Comparison of ENCODE assay signal across 8 cellular contexts in the genomic region with DNA sequence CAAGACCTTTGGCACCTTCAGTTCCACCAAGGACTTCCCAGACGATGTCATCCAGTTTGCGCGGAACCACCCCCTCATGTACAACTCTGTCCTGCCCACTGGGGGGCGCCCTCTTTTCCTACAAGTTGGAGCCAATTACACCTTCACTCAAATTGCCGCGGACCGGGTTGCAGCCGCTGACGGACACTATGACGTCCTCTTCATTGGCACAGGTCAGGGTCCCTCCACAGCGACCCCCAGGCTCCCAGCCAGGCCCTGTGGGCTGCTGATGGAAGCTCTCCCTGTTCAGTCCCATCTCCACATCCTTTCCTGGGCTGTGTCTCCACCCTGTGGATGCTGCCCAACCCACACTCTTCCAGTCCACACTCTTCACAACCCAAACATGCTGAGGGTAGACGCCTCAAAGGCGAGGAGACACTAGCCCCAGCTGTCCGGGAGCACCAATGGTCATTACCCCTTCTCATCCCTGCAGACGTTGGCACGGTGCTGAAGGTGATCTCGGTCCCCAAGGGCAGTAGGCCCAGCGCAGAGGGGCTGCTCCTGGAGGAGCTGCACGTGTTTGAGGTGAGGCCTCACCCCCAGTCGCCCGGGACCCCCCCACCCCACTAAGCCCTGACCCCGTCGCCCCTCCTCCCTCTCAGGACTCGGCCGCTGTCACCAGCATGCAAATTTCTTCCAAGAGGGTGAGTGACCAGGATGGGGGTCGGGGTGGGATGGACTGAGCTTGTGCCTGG. TPM values are rescaled to one million over a fixed set of nuclear protein-coding genes. Genes with fewer than 3 reads are reported as not detected.
DNase-seq lines count a peak whose midpoint lies in the region; ATAC-seq and TF ChIP-seq lines count a peak whose summit lies in the region.

No MANE protein-coding gene starts in this region.

- H3K27me3 ChIP-seq in Caco-2 (replicated peaks; ENCODE audit: control insufficient read depth, insufficient read depth, low read length) (no peaks in the 10 kb centered on the region), right cardiac atrium (ENCODE audit: control insufficient read depth, insufficient read depth) (no peaks in the 10 kb centered on the region)

- H3K4me1 Mint-ChIP-seq in Caco-2 (ENCODE audit: low read depth, unreplicated experiment), result peaks cover 19% of the 10 kb centered on the region

- H3K27ac ChIP-seq in right cardiac atrium (ENCODE audit: low read length), result no peak overlapping the region

- peaks cover 2% of the 10 kb centered on the region for H3K36me3 ChIP-seq in Caco-2 (ENCODE audit: control insufficient read depth, insufficient read depth, low read length)

- intact Hi-C loops in Caco-2 (cut with micrococcal nuclease; ENCODE audit: unreplicated experiment) (loop anchor here (1.0 kb wide), 1 partner anchor 50 kb away; no protein-coding TSS in a partner anchor), right cardiac atrium (cut with DNase I) (loop anchor here (2.0 to 10.0 kb wide), 5 partner anchors 47 to 150 kb away; a partner anchor contains a TSS)

- TF ChIP-seq CTCF in Caco-2 (IDR thresholded peaks at IDR 0.05; ENCODE audit: insufficient read depth in 1 of 2, low read depth in 1 of 2, low read length in 1 of 2, severe bottlenecking in 1 of 2, unreplicated experiment in 1 of 2), result peak; percentile 54 to 74

- CTCF ChIA-PET in Caco-2 (lab: Charles Lee), result interaction anchor here (0.6 to 1.3 kb wide), 2 partner anchors 16 to 114 kb away, joined by 4 to 8 read pairs; no protein-coding TSS in a partner anchor

- H3K4me1 ChIP-seq in Caco-2, result peaks cover 41% of the 10 kb centered on the region
- peaks cover 2% of the 10 kb centered on the region for H3K4me1 ChIP-seq in right cardiac atrium (ENCODE audit: control insufficient read depth, insufficient read depth, low read length)

- peak overlapping the region; percentile 18 for H3K27ac Mint-ChIP-seq in Caco-2 (ENCODE audit: unreplicated experiment)

- no peak overlapping the region for H3K4me3 Mint-ChIP-seq in Caco-2 (ENCODE audit: unreplicated experiment)

- peak in 1 of 2 experiments; percentile 70 for DNase-seq in Caco-2
- peak; percentile 78 for DNase-seq in HuH-7 (ENCODE audit: low spot score)
- peak; percentile 27 to 56 for DNase-seq in SW 1271 (lab: John Stamatoyannopoulos, UW)
- DNase-seq in activated naive CD8-positive, alpha-beta T cell treated with anti-CD3 and anti-CD28 coated beads, Interleukin-2, amount 50 U/mL, for 16 hours (ENCODE audit: low read depth, low spot score), result peak; percentile 53
- peak in 2 of 3 donors; percentile 73 to 79 for DNase-seq in right cardiac atrium
- peak; percentile 85 for DNase-seq in stimulated activated CD4-positive, alpha-beta T cell treated with anti-CD3 and anti-CD28 coated beads, Interleukin-15, amount 100 ng/mL, for 24 hours
- DNase-seq in cerebellar nuclear complex (lab: John Stamatoyannopoulos, UW), result no peak
- no peak for DNase-seq in NCI-H187 treated with DMSO at 0.1 percent for 48 hours (lab: John Stamatoyannopoulos, UW)

- H3K36me3 Mint-ChIP-seq in Caco-2 (ENCODE audit: insufficient read depth, unreplicated experiment), result peaks cover 8% of the 10 kb centered on the region

- no peaks in the 10 kb centered on the region for H3K9me3 ChIP-seq in Caco-2
- no peaks in the 10 kb centered on the region for H3K9me3 ChIP-seq in right cardiac atrium (ENCODE audit: control insufficient read depth, low read length)

- H3K27me3 Mint-ChIP-seq in Caco-2 (ENCODE audit: insufficient read depth, unreplicated experiment), result no peaks in the 10 kb centered on the region

- no TSS peak for BruUV-seq in Caco-2 (replicated peaks; lab: Mats Ljungman, UMichigan)

- H3K4me3 ChIP-seq in Caco-2 (ENCODE audit: low read depth, low read length), result no peak overlapping the region
- no peak overlapping the region for H3K4me3 ChIP-seq in right cardiac atrium (ENCODE audit: low read length)

- ATAC-seq in right cardiac atrium, result peak in 1 of 2 donors; percentile 20

- no peaks in the 10 kb centered on the region for H3K9me3 Mint-ChIP-seq in Caco-2 (ENCODE audit: unreplicated experiment)

- 29% methylated on average over 26 of the region's 26 CpGs for WGBS in right cardiac atrium

- POLR2A ChIA-PET in Caco-2 (lab: Charles Lee), result no interaction called here

RNA-seq across cellular contexts. Expression of a gene that starts 4.3 kb away (rescaled TPM):
- not detected in 2 replicates for total RNA-seq in Caco-2 (2022)
- 10 to 100 TPM in 2 of 4 donors, 1 to 10 TPM in 2; 1.4 to 15.7 (median 8.0) TPM for total RNA-seq in right cardiac atrium
- 14.6 TPM for polyA plus RNA-seq in right cardiac atrium

RNA-seq across cellular contexts. Expression of a gene that starts 5.6 kb away (rescaled TPM):
- total RNA-seq in Caco-2 (2022), result 19.7 and 21.8 TPM in 2 replicates
- 10 to 100 TPM; 19.2 to 33.9 (median 29.3) TPM for total RNA-seq in right cardiac atrium
- polyA plus RNA-seq in right cardiac atrium, result 35.7 TPM

RNA-seq across cellular contexts. Expression of a gene that starts 17.7 kb away (rescaled TPM):
- total RNA-seq in Caco-2 (2022) (88.0 and 89.5 TPM in 2 replicates), right cardiac atrium (10 to 100 TPM; 51.0 to 67.6 (median 56.9) TPM)
- 50.9 TPM for polyA plus RNA-seq in right cardiac atrium

RNA-seq across cellular contexts. Expression of a gene that starts 24.7 kb away (rescaled TPM):
- 5.2 and 6.8 TPM in 2 replicates for total RNA-seq in Caco-2 (2022)
- 1 to 10 TPM; 1.1 to 2.4 (median 1.7) TPM for total RNA-seq in right cardiac atrium
- polyA plus RNA-seq in right cardiac atrium, result 2.9 TPM

RNA-seq across cellular contexts. Expression of a gene that starts 24.7 kb away (rescaled TPM):
- total RNA-seq in Caco-2 (2022) (6.7 and 8.2 TPM in 2 replicates), right cardiac atrium (10 to 100 TPM in 1 of 4 donors, 1 to 10 TPM in 3; 8.1 to 11.5 (median 8.7) TPM)
- 11.3 TPM for polyA plus RNA-seq in right cardiac atrium

Comparison
In these comparisons a context has a peak if more than half of its experiments do, and no peak if none do; other contexts are left out.
1. DNase-seq: peak in HuH-7 (single experiment), SW 1271 (2 of 2), activated naive CD8-positive, alpha-beta T cell treated with anti-CD3 and anti-CD28 coated beads, Interleukin-2, amount 50 U/mL, for 16 hours (single experiment), right cardiac atrium (2 of 3) and stimulated activated CD4-positive, alpha-beta T cell treated with anti-CD3 and anti-CD28 coated beads, Interleukin-15, amount 100 ng/mL, for 24 hours (single experiment); none in cerebellar nuclear complex (0 of 2) and NCI-H187 treated with DMSO at 0.1 percent for 48 hours (single experiment).